11 cellular contexts compared by ENCODE assay signal in the genomic region with DNA sequence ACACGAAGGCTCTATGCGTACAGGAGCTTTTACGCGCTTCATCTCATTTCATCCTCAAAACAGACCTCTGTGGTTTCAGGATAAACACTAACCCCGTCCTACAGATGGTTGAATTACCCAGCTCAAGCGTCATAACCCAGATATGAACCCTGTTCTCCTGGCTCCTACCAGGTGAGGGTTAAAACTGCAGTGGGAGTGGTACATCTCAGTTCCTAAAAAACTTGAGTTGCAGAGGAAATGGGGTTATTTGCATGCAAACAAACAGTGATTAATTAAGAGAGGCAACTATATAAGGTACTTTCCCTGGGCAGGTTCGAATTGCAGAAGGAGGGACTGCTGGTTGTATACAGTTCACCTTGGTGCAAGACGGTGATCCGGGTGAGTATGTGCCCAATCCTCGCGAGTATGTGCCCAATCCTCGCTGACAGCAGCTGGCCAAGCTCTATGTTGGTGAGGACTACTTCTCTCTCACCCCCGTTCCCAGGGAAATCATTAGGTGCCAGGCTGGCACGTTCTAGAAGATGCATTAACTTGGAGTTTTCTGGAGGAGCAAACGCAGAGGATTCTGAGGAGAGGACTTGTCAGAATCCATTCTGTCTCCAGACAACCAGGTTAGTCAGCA.
DNase-seq lines count a peak whose midpoint lies in the region; ATAC-seq and TF ChIP-seq lines count a peak whose summit lies in the region.
"Had no signal": no experiment of that assay in that cellular context is flagged by ENCODE, and none has a peak within 500 bp of the region (broad histone marks: within the 10 kb centered on the region; RNA-seq: fewer than 3 reads in every experiment).

No MANE protein-coding gene starts in this region.

- H3K9me3 ChIP-seq in spleen = peaks cover 0 to 15% (median 4%) of the 10 kb centered on the region in 8 donors
- H3K9me3 ChIP-seq: ovary had no signal

- peak; percentile 75 for ATAC-seq in GM19035 (IDR thresholded peaks at IDR 0.05; ENCODE audit: unreplicated experiment)
- ATAC-seq in GM21737 (IDR thresholded peaks at IDR 0.05; ENCODE audit: unreplicated experiment) = peak; percentile 88
- peak; percentile 85 for ATAC-seq in HG03196 (IDR thresholded peaks at IDR 0.05; ENCODE audit: unreplicated experiment)

- no peak for TF ChIP-seq POLR2A in spleen (IDR thresholded peaks at IDR 0.05)

- no peak overlapping the region for H3K4me3 ChIP-seq in spleen
- H3K4me3 ChIP-seq: ovary had no signal

- peak; percentile 73 for DNase-seq in spleen
- DNase-seq in hepatic stellate cell (ENCODE audit: low spot score) = no peak
- DNase-seq in stimulated activated CD4-positive, alpha-beta T cell treated with anti-CD3 and anti-CD28 coated beads, Interleukin-1b, Interleukin-23, amount 100 ng/mL, for 48 hours = no peak
- no peak for DNase-seq in GM13976 (ENCODE audit: low spot score)
- DNase-seq: activated CD4-positive, alpha-beta T cell treated with anti-CD3 and anti-CD28 coated beads, Interleukin-2, amount 50 U/mL, for 4 hours; CD8-positive, alpha-beta memory T cell; ovary; T-helper 2 cell had no signal

- peaks cover 0 to 36% (median 12%) of the 10 kb centered on the region in 6 donors for H3K4me1 ChIP-seq in spleen

- in situ Hi-C loops in GM13976 (cut with MboI; ENCODE audit: low sequenced_read_pairs, unreplicated experiment) = no loop called here

- intact Hi-C loops in spleen (cut with DNase I; ENCODE audit: low total_unique reads) = no loop called here

- no peaks in the 10 kb centered on the region for H3K27me3 ChIP-seq in spleen (replicated peaks in 1 of 7)
- H3K27me3 ChIP-seq: ovary had no signal

- H3K27ac ChIP-seq in spleen = no peak overlapping the region
- H3K27ac ChIP-seq: ovary had no signal

- TF ChIP-seq CTCF in spleen (IDR thresholded peaks at IDR 0.05 in 8 of 11, conservative IDR thresholded peaks at IDR 0.05 in 3 of 11) (no peak), GM13976 (IDR thresholded peaks at IDR 0.05; ENCODE audit: borderline replicate concordance, control extremely low read depth, extremely low read depth, insufficient read depth, missing control alignments) (no peak)

- H3K36me3 ChIP-seq in spleen = no peaks in the 10 kb centered on the region
- H3K36me3 ChIP-seq: ovary had no signal

- WGBS in spleen, 5 donors = 71 to 84% (median 78%) methylated on average over 15 of the region's 15 CpGs
